ENCODE assay signal across 1 cellular context in the genomic region with DNA sequence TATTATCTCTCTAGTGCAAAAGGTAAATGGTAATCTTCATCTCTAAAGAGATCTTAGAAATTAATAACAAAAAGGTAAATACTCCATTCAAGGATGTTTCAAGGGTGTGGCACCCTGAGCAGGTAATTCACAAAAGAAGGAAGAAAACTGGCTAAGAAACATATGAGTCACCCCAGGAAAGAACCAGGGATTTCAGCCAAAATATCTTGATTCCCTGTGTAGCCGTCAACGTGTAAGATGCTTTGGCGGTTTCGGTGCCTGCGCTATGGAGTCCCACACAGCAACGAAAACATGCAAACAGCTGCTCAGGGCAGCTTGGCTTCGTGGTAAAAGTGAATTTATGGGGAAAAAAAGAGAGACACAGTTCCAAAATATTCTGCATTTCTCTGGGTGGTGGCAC.
TF ChIP-seq lines count a peak whose summit lies in the region.

No MANE protein-coding gene starts in this region.

TF ChIP-seq in endothelial cell of umbilical vein, 7 proteins besides CTCF, POLR2A, EP300 and RAD21:
- TF ChIP-seq FOS (IDR thresholded peaks at IDR 0.05; ENCODE audit: borderline replicate concordance, insufficient read depth, low read length) = peak; percentile 26
- no peak for TF ChIP-seq MAX (IDR thresholded peaks at IDR 0.05; ENCODE audit: insufficient read depth, insufficient read length)
TF ChIP-seq in endothelial cell of umbilical vein: peak in this region for 1.
